25 cellular contexts compared by ENCODE assay signal in genomic region chr5:171931163-171931562, GRCh38.
DNase-seq lines count a peak whose midpoint lies in the region; ATAC-seq and TF ChIP-seq lines count a peak whose summit lies in the region.
"Had no signal": no experiment of that assay in that cellular context is flagged by ENCODE, and none has a peak within 500 bp of the region (broad histone marks: within the 10 kb centered on the region; RNA-seq: fewer than 3 reads in every experiment).

No MANE protein-coding gene starts in this region.

- H2BK12ac ChIP-seq in H9 (ENCODE audit: insufficient read length, low read depth, low read length) = no peak overlapping the region

- H2AK5ac ChIP-seq in H9 (ENCODE audit: insufficient read length, low read length) = no peak overlapping the region

- peaks cover 16% of the 10 kb centered on the region for H3K36me3 Mint-ChIP-seq in activated naive CD4-positive, alpha-beta T cell treated with anti-CD3 and anti-CD28 coated beads, Interleukin-2, amount 50 U/mL, for 24 hours
- H3K36me3 Mint-ChIP-seq in activated naive CD8-positive, alpha-beta T cell treated with anti-CD3 and anti-CD28 coated beads for 36 hours = peaks cover 48% of the 10 kb centered on the region
- H3K36me3 Mint-ChIP-seq in endodermal cell (ENCODE audit: low read depth) = peaks cover 16% of the 10 kb centered on the region
- H3K36me3 Mint-ChIP-seq in H9 (ENCODE audit: insufficient read depth in 1 of 3, low read depth in 3 of 3) = peaks cover 7 to 29% (median 12%) of the 10 kb centered on the region in 3 experiments

- H3K27me3 ChIP-seq in endodermal cell (ENCODE audit: control insufficient read depth, insufficient read depth, low read length, poor library complexity, severe bottlenecking) (no peaks in the 10 kb centered on the region), H9 (ENCODE audit: insufficient read depth, low read length) (no peaks in the 10 kb centered on the region)
- H3K27me3 ChIP-seq: upper lobe of left lung had no signal

- no peak for DNase-seq in activated naive CD4-positive, alpha-beta T cell treated with Interleukin-2 at 50 U/mL for 16 hours
- no peak for DNase-seq in activated naive CD8-positive, alpha-beta T cell treated with anti-CD3 and anti-CD28 coated beads for 36 hours
- no peak for DNase-seq in endodermal cell
- no peak for DNase-seq in SKM-1 (lab: John Stamatoyannopoulos, UW; ENCODE audit: unreplicated experiment)
- DNase-seq in H9 = no peak
- DNase-seq in left cardiac atrium = no peak
- DNase-seq: activated CD4-positive, alpha-beta T cell treated with anti-CD3 and anti-CD28 coated beads, Interleukin-2, amount 10 ng/mL, durations not matched to agents 7 days and 5 days; AML-193; HFFc6; Kasumi-1; mesenchymal stem cell; NCI-H187 treated with DMSO at 0.1 percent for 48 hours; NCI-H526; RPMI8226; stimulated activated CD4-positive, alpha-beta T cell treated with anti-CD3 and anti-CD28 coated beads, Interleukin-1b, Interleukin-23, amount 100 ng/mL, for 48 hours; substantia nigra; upper lobe of left lung had no signal

- no peaks in the 10 kb centered on the region for H3K36me3 ChIP-seq in endodermal cell (ENCODE audit: control insufficient read depth, insufficient read depth, low read length)
- H3K36me3 ChIP-seq: upper lobe of left lung had no signal

- H3K27me3 Mint-ChIP-seq in activated naive CD4-positive, alpha-beta T cell treated with anti-CD3 and anti-CD28 coated beads, Interleukin-2, amount 50 U/mL, for 24 hours = no peaks in the 10 kb centered on the region
- H3K27me3 Mint-ChIP-seq in activated naive CD8-positive, alpha-beta T cell treated with anti-CD3 and anti-CD28 coated beads for 36 hours = no peaks in the 10 kb centered on the region
- no peaks in the 10 kb centered on the region for H3K27me3 Mint-ChIP-seq in endodermal cell (ENCODE audit: insufficient read depth)
- H3K27me3 Mint-ChIP-seq in H9 (ENCODE audit: low read depth) = no peaks in the 10 kb centered on the region; the same call in 1 of the 2 replicates
- H3K27me3 Mint-ChIP-seq: activated CD4-positive, alpha-beta T cell treated with anti-CD3 and anti-CD28 coated beads, Interleukin-2, amount 10 ng/mL, durations not matched to agents 7 days and 5 days; brain had no signal

- no peaks in the 10 kb centered on the region for H3K79me1 ChIP-seq in H9 (ENCODE audit: insufficient read depth, low read depth, low read length, poor library complexity, severe bottlenecking)

- H3K27ac ChIP-seq in endodermal cell (ENCODE audit: low read depth, low read length) (no peak overlapping the region), H9 (ENCODE audit: insufficient read length, low read depth, low read length) (no peak overlapping the region)
- H3K27ac ChIP-seq: epithelial cell of prostate, SK-N-MC, skin epidermis, upper lobe of left lung had no signal

- no peak overlapping the region for H2BK120ac ChIP-seq in H9 (ENCODE audit: low read depth, low read length, poor library complexity, severe bottlenecking)

- no peak overlapping the region for H3K56ac ChIP-seq in H9 (ENCODE audit: insufficient read length, low read depth, low read length)

- H3K4me2 ChIP-seq in H9 (ENCODE audit: insufficient read depth, insufficient read length, low read length) = no peak overlapping the region

- WGBS in endodermal cell (ENCODE audit: insufficient coverage in 1 of 2, insufficient read length in 1 of 2), 2 experiments = 96% methylated on average over 2 of the region's 2 CpGs; no CpG with 5 or more reads in 1 of the 2 experiments
- WGBS in H9 (ENCODE audit: extremely low coverage, insufficient read length, low lambda C conversion rate) = no CpG with 5 or more reads among the region's 2 CpGs

- H2BK15ac ChIP-seq in H9 (ENCODE audit: low read depth, low read length) = no peak overlapping the region

- no peak overlapping the region for H2BK20ac ChIP-seq in H9 (ENCODE audit: low read depth, low read length, poor library complexity, severe bottlenecking)

- no peak overlapping the region for H2BK5ac ChIP-seq in H9 (ENCODE audit: insufficient read length, low read length)

- H3K14ac ChIP-seq in H9 (ENCODE audit: insufficient read depth, low read length) = no peak overlapping the region

- TF ChIP-seq CTCF in endodermal cell (conservative IDR thresholded peaks at IDR 0.05) (no peak), H9 (conservative IDR thresholded peaks at IDR 0.05) (no peak)

- peaks cover 3% of the 10 kb centered on the region for H3K4me1 ChIP-seq in endodermal cell (ENCODE audit: control insufficient read depth, insufficient read depth, low read length)
- H3K4me1 ChIP-seq in H9 (ENCODE audit: insufficient read depth, low read length) = no peaks in the 10 kb centered on the region

- no peaks in the 10 kb centered on the region for H3K9me3 Mint-ChIP-seq in activated naive CD4-positive, alpha-beta T cell treated with anti-CD3 and anti-CD28 coated beads, Interleukin-2, amount 50 U/mL, for 24 hours
- H3K9me3 Mint-ChIP-seq in activated naive CD8-positive, alpha-beta T cell treated with anti-CD3 and anti-CD28 coated beads for 36 hours = peaks cover 7% of the 10 kb centered on the region
- H3K9me3 Mint-ChIP-seq in endodermal cell (peaks cover 6% of the 10 kb centered on the region), H9 (peaks cover 3 to 4% of the 10 kb centered on the region in 2 experiments; a peak in 4 of 5 replicates)

- no peak overlapping the region for H3T11ph ChIP-seq in H9 (ENCODE audit: low read length)

- H3K27ac Mint-ChIP-seq in activated naive CD4-positive, alpha-beta T cell treated with anti-CD3 and anti-CD28 coated beads, Interleukin-2, amount 50 U/mL, for 24 hours = peak overlapping the region; percentile 38
- peak overlapping the region; percentile 35 for H3K27ac Mint-ChIP-seq in activated naive CD8-positive, alpha-beta T cell treated with anti-CD3 and anti-CD28 coated beads for 36 hours
- H3K27ac Mint-ChIP-seq in endodermal cell = no peak overlapping the region
- peak overlapping the region in 1 of 3 experiments; percentile 55; a peak in 2 of 7 replicates for H3K27ac Mint-ChIP-seq in H9
- H3K27ac Mint-ChIP-seq: activated T-helper 2 cell treated with anti-CD3 and anti-CD28 coated beads, Interferon-gamma antibody, Interleukin-2, Interleukin-4, amounts not matched to agents 10 μg/mL and 5 μg/mL and 100 μg/mL, durations not matched to agents 14 hours and 24 hours and 36 hours; brain; HFFc6; T-helper 2 cell treated with Interferon-gamma antibody and Interleukin-4, amounts not matched to agents 5 μg/mL and 100 μg/mL, for 36 hours had no signal

- H3K4me3 ChIP-seq in endodermal cell (ENCODE audit: low read length) = no peak overlapping the region
- H3K4me3 ChIP-seq: SK-N-MC, skin epidermis, upper lobe of left lung had no signal

- H4K5ac ChIP-seq in H9 (ENCODE audit: insufficient read length, low read depth, low read length) = no peak overlapping the region

- peaks cover 24% of the 10 kb centered on the region; the same call in 1 of the 2 replicates for H3K79me2 ChIP-seq in H9 (ENCODE audit: insufficient read depth, low read length)

- H2AFZ ChIP-seq in H9 (ENCODE audit: low read length) = no peak overlapping the region

- H3K4ac ChIP-seq in H9 (ENCODE audit: low read depth, low read length) = no peak overlapping the region

- H3K23ac ChIP-seq in H9 (ENCODE audit: insufficient read length, low read depth, low read length) = no peak overlapping the region

- peak; percentile 64 for ATAC-seq in HG02884 (IDR thresholded peaks at IDR 0.05; ENCODE audit: unreplicated experiment)
- ATAC-seq in left cardiac atrium = no peak

- intact Hi-C loops in left cardiac atrium (cut with DNase I) = no loop called here

- H4K91ac ChIP-seq in H9 (ENCODE audit: insufficient read length, low read depth, low read length) = no peak overlapping the region

- H3K9ac ChIP-seq in endodermal cell (ENCODE audit: extremely low read depth, low read length, poor library complexity, severe bottlenecking) (no peak overlapping the region), H9 (ENCODE audit: extremely low read depth, insufficient read length, low read length) (no peak overlapping the region)

- H3K9me3 ChIP-seq in endodermal cell (ENCODE audit: control insufficient read depth, low read length) (peaks cover 5% of the 10 kb centered on the region), H9 (ENCODE audit: control insufficient read depth, low read depth, low read length) (no peaks in the 10 kb centered on the region)

- H3K18ac ChIP-seq in H9 (ENCODE audit: insufficient read length, low read depth, low read length) = no peak overlapping the region

- H4K20me1 ChIP-seq in H9 (ENCODE audit: control insufficient read depth, insufficient read depth, insufficient read length) = no peaks in the 10 kb centered on the region

- H3K4me3 Mint-ChIP-seq in activated naive CD4-positive, alpha-beta T cell treated with anti-CD3 and anti-CD28 coated beads, Interleukin-2, amount 50 U/mL, for 24 hours = peak overlapping the region; percentile 51
- H3K4me3 Mint-ChIP-seq in activated naive CD8-positive, alpha-beta T cell treated with anti-CD3 and anti-CD28 coated beads for 36 hours = no peak overlapping the region
- no peak overlapping the region for H3K4me3 Mint-ChIP-seq in endodermal cell
- H3K4me3 Mint-ChIP-seq in H9 = no peak overlapping the region
- H3K4me3 Mint-ChIP-seq: activated CD4-positive, alpha-beta T cell treated with anti-CD3 and anti-CD28 coated beads, Interleukin-2, amount 10 ng/mL, durations not matched to agents 7 days and 5 days; brain; HFFc6; T-helper 2 cell treated with Interferon-gamma antibody and Interleukin-4, amounts not matched to agents 5 μg/mL and 100 μg/mL, for 36 hours had no signal

- H3K4me1 Mint-ChIP-seq in activated naive CD4-positive, alpha-beta T cell treated with anti-CD3 and anti-CD28 coated beads, Interleukin-2, amount 50 U/mL, for 24 hours = peaks cover 64% of the 10 kb centered on the region
- H3K4me1 Mint-ChIP-seq in activated naive CD8-positive, alpha-beta T cell treated with anti-CD3 and anti-CD28 coated beads for 36 hours = peaks cover 51% of the 10 kb centered on the region
- H3K4me1 Mint-ChIP-seq in endodermal cell (peaks cover 22% of the 10 kb centered on the region), H9 (peaks cover 34 to 41% of the 10 kb centered on the region in 2 experiments)
- H3K4me1 Mint-ChIP-seq: brain had no signal

- H3K23me2 ChIP-seq in H9 (ENCODE audit: insufficient read length, low read depth, low read length, poor library complexity, severe bottlenecking) = no peaks in the 10 kb centered on the region

- no peak overlapping the region for H4K8ac ChIP-seq in H9 (replicated peaks; ENCODE audit: insufficient read length, low read depth, low read length)
